Comparison of ENCODE assay signal across 1 cellular context in genomic region chr1:26387447-26387846, GRCh38.
TF ChIP-seq lines count a peak whose summit lies in the region.

No MANE protein-coding gene starts in this region.

TF ChIP-seq in HCT116, 20 proteins besides CTCF, POLR2A, EP300 and RAD21 (continued from another document):
- TF ChIP-seq ZNF274 (IDR thresholded peaks at IDR 0.05; ENCODE audit: low read depth, low read length): no peak
- TF ChIP-seq CBX3 (IDR thresholded peaks at IDR 0.05; ENCODE audit: low read depth): peak; percentile 98
- TF ChIP-seq EZH2phosphoT487 (IDR thresholded peaks at IDR 0.05; ENCODE audit: borderline replicate concordance): no peak
- peak; percentile 96 for TF ChIP-seq JUND (IDR thresholded peaks at IDR 0.05)
- no peak for TF ChIP-seq TCF7L2 (IDR thresholded peaks at IDR 0.05; ENCODE audit: borderline replicate concordance, extremely low read depth, insufficient read depth, insufficient read length)
- TF ChIP-seq EGR1 (IDR thresholded peaks at IDR 0.05; ENCODE audit: low read depth): peak; percentile 54; the same call in 1 of the 2 replicates
- no peak for TF ChIP-seq EZH2 (IDR thresholded peaks at IDR 0.05)
- TF ChIP-seq ATF3 (IDR thresholded peaks at IDR 0.05): peak; percentile 96; the same call in 1 of the 2 replicates
